ENCODE assay signal across 1 cellular context in the genomic region with DNA sequence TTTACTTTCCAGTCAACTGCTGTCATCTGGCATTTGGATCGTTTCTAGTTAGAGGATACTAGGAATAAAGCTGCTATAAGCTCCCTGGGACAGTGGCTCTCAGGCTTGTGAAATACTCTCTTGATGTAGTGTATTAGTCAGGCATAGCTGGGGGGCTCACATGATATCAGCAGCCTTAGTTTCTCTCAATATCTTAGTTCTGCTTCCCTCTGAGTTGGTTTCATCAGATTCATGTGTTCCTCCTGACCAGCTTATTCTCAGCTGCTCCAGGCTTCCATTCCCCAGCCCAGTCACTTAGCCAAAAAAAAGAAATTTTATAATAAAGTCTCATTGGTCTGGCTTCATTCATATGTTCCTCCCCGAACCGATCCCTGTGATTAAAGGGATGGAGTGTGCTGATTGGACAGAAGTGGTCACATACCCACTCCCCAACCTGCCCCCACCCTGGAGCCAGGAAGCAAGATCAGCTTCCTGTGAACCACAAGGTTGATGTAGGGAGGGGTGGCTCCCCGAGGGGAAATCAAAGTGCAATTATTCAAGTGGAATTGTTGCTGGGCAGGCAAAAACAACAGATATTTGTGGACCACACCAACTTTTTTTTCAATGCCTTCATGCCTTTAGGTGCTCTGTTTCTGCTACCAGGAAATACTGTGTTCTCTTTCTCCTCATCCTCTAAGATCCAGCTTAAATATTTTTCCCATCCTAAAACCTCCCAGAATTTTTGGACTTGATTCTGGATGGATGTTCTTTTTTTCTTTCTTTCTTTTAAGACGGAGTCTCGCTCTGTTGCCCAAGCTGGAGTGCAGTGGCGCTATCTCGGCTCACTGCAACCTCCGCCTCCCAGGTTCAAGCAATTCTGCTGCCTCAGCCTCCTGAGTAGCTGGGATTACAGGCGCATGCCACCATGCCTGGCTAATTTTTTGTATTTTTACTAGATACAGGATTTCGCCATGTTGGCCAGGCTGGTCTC.
TF ChIP-seq lines count a peak whose summit lies in the region.

No MANE protein-coding gene starts in this region.

TF ChIP-seq in SK-N-SH treated with all-trans-retinoic acid at 6 μM for 48 hours, 23 proteins besides CTCF, POLR2A, EP300 and RAD21 (continued from another document):
- TF ChIP-seq, protein P1, sequence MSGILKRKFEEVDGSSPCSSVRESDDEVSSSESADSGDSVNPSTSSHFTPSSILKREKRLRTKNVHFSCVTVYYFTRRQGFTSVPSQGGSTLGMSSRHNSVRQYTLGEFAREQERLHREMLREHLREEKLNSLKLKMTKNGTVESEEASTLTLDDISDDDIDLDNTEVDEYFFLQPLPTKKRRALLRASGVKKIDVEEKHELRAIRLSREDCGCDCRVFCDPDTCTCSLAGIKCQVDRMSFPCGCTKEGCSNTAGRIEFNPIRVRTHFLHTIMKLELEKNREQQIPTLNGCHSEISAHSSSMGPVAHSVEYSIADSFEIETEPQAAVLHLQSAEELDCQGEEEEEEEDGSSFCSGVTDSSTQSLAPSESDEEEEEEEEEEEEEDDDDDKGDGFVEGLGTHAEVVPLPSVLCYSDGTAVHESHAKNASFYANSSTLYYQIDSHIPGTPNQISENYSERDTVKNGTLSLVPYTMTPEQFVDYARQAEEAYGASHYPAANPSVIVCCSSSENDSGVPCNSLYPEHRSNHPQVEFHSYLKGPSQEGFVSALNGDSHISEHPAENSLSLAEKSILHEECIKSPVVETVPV (CRISPR knock-in tag; IDR thresholded peaks at IDR 0.05): no peak
- no peak for TF ChIP-seq ZNF8 (CRISPR knock-in tag; IDR thresholded peaks at IDR 0.05)
- TF ChIP-seq GLIS3 (CRISPR knock-in tag; IDR thresholded peaks at IDR 0.05): no peak
- no peak for TF ChIP-seq ISL1 (CRISPR knock-in tag; IDR thresholded peaks at IDR 0.05)
- TF ChIP-seq TCF4 (CRISPR knock-in tag; IDR thresholded peaks at IDR 0.05; ENCODE audit: borderline replicate concordance): no peak
- TF ChIP-seq BACH2 (CRISPR knock-in tag; IDR thresholded peaks at IDR 0.05; ENCODE audit: borderline replicate concordance): no peak
- no peak for TF ChIP-seq ZC3H10 (CRISPR knock-in tag; IDR thresholded peaks at IDR 0.05)
- TF ChIP-seq, protein P2, sequence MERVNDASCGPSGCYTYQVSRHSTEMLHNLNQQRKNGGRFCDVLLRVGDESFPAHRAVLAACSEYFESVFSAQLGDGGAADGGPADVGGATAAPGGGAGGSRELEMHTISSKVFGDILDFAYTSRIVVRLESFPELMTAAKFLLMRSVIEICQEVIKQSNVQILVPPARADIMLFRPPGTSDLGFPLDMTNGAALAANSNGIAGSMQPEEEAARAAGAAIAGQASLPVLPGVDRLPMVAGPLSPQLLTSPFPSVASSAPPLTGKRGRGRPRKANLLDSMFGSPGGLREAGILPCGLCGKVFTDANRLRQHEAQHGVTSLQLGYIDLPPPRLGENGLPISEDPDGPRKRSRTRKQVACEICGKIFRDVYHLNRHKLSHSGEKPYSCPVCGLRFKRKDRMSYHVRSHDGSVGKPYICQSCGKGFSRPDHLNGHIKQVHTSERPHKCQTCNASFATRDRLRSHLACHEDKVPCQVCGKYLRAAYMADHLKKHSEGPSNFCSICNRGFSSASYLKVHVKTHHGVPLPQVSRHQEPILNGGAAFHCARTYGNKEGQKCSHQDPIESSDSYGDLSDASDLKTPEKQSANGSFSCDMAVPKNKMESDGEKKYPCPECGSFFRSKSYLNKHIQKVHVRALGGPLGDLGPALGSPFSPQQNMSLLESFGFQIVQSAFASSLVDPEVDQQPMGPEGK (CRISPR knock-in tag; IDR thresholded peaks at IDR 0.05; ENCODE audit: borderline replicate concordance): no peak
- TF ChIP-seq, protein P3, sequence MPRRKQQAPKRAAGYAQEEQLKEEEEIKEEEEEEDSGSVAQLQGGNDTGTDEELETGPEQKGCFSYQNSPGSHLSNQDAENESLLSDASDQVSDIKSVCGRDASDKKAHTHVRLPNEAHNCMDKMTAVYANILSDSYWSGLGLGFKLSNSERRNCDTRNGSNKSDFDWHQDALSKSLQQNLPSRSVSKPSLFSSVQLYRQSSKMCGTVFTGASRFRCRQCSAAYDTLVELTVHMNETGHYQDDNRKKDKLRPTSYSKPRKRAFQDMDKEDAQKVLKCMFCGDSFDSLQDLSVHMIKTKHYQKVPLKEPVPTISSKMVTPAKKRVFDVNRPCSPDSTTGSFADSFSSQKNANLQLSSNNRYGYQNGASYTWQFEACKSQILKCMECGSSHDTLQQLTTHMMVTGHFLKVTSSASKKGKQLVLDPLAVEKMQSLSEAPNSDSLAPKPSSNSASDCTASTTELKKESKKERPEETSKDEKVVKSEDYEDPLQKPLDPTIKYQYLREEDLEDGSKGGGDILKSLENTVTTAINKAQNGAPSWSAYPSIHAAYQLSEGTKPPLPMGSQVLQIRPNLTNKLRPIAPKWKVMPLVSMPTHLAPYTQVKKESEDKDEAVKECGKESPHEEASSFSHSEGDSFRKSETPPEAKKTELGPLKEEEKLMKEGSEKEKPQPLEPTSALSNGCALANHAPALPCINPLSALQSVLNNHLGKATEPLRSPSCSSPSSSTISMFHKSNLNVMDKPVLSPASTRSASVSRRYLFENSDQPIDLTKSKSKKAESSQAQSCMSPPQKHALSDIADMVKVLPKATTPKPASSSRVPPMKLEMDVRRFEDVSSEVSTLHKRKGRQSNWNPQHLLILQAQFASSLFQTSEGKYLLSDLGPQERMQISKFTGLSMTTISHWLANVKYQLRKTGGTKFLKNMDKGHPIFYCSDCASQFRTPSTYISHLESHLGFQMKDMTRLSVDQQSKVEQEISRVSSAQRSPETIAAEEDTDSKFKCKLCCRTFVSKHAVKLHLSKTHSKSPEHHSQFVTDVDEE (CRISPR knock-in tag; IDR thresholded peaks at IDR 0.05): no peak
- TF ChIP-seq PPARA (CRISPR knock-in tag; IDR thresholded peaks at IDR 0.05; ENCODE audit: borderline replicate concordance): no peak
- no peak for TF ChIP-seq SNAI2 (CRISPR knock-in tag; IDR thresholded peaks at IDR 0.05)
- TF ChIP-seq ZNF565 (CRISPR knock-in tag; conservative IDR thresholded peaks at IDR 0.05; ENCODE audit: low read depth): no peak
- TF ChIP-seq, protein P4, sequence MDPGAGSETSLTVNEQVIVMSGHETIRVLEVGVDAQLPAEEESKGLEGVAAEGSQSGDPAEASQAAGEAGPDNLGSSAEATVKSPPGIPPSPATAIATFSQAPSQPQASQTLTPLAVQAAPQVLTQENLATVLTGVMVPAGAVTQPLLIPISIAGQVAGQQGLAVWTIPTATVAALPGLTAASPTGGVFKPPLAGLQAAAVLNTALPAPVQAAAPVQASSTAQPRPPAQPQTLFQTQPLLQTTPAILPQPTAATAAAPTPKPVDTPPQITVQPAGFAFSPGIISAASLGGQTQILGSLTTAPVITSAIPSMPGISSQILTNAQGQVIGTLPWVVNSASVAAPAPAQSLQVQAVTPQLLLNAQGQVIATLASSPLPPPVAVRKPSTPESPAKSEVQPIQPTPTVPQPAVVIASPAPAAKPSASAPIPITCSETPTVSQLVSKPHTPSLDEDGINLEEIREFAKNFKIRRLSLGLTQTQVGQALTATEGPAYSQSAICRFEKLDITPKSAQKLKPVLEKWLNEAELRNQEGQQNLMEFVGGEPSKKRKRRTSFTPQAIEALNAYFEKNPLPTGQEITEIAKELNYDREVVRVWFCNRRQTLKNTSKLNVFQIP (CRISPR knock-in tag; IDR thresholded peaks at IDR 0.05; ENCODE audit: borderline replicate concordance, low read depth): no peak
